1 cellular context compared by ENCODE assay signal in the genomic region with DNA sequence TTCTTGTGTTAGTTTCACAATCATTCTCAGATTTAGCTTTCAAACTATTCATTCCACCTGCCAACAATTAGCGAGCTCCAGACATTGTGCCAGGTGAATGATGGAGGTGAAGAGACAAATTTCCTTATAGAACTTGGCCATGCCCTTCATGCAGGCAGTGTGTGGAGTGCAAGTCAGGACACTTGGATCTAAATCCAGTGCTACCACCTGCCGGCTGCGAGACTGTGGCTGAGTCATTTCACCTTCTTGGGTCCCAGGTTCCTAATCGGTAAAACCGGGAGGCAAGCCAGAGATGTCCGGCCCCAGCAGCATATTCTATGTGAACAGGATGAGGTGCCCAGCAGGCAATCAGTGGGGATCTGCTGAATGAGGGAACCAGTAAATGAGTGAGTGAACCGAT.
A peak's percentile ranks its signal among the peaks of the same experiment; 100 is the strongest.
TF ChIP-seq lines count a peak whose summit lies in the region.

No MANE protein-coding gene starts in this region.

TF ChIP-seq in K562, 482 proteins besides CTCF, POLR2A, EP300 and RAD21 (continued from another document):
- TF ChIP-seq NFIC (IDR thresholded peaks at IDR 0.05), result 0 out of 2 replicates have a peak, but pooled peaks have one; percentile 10
- no peak for TF ChIP-seq SAFB2 (IDR thresholded peaks at IDR 0.05; ENCODE audit: borderline replicate concordance, low read depth, low read length, severe bottlenecking)
- TF ChIP-seq ZNF146 (CRISPR knock-in tag; IDR thresholded peaks at IDR 0.05; ENCODE audit: unreplicated experiment), result no peak
- peak; percentile 70; the same call in 1 of the 2 replicates for TF ChIP-seq JUND (IDR thresholded peaks at IDR 0.05; ENCODE audit: borderline replicate concordance, low read depth, low read length)
- no peak; the same call in 2 of the 3 replicates for TF ChIP-seq JUND (tag; IDR thresholded peaks at IDR 0.05; ENCODE audit: borderline replicate concordance, low read depth, low read length)
- TF ChIP-seq TRIM24 (IDR thresholded peaks at IDR 0.05), result no peak
- TF ChIP-seq CREBBP (IDR thresholded peaks at IDR 0.05; ENCODE audit: low read depth, low read length), result no peak
- TF ChIP-seq HDAC8 (tag; IDR thresholded peaks at IDR 0.05), result no peak
- no peak for TF ChIP-seq RB1 (IDR thresholded peaks at IDR 0.05; ENCODE audit: low read depth)
- TF ChIP-seq CEBPB (tag; IDR thresholded peaks at IDR 0.05), result 0 out of 2 replicates have a peak, but pooled peaks have one; percentile 15
- TF ChIP-seq HDAC1 (IDR thresholded peaks at IDR 0.05), result 0 out of 4 replicates have a peak, but pooled peaks of 1 of the 2 experiments have one; percentile 13
- no peak for TF ChIP-seq SIN3A (IDR thresholded peaks at IDR 0.05; ENCODE audit: borderline replicate concordance in 2 of 2, control insufficient read depth in 1 of 2, low read depth in 2 of 2, low read length in 2 of 2)
- TF ChIP-seq ZNF212 (CRISPR knock-in tag; IDR thresholded peaks at IDR 0.05), result no peak
